In the genomic region with DNA sequence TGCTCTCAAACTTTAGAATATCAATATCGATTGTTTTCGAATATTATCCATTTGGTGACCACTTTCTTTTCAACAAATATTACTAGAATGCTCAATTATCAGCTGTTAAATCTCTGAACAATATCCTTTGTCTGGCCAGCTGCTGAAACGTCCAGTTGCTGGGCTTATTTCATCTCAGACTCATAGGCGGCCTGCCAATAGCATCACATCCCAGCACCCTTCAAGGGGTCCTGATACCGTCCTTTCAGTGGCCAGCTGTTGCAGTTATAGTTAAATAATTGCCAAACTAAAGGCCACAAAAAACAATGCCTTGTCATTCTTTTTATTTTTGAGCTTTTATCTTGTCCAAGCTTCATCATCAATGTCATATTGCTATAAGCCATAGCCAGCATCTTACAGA, we compare ENCODE assay signal across 17 cellular contexts.
DNase-seq lines count a peak whose midpoint lies in the region; ATAC-seq lines count a peak whose summit lies in the region.
"Had no signal": no experiment of that assay in that cellular context is flagged by ENCODE, and none has a peak within 500 bp of the region (broad histone marks: within the 10 kb centered on the region; RNA-seq: fewer than 3 reads in every experiment).

No MANE protein-coding gene starts in this region.

- H3K27me3 Mint-ChIP-seq in activated T-helper 2 cell treated with anti-CD3 and anti-CD28 coated beads, Interferon-gamma antibody, Interleukin-2, Interleukin-4, amounts not matched to agents 10 μg/mL and 5 μg/mL and 100 μg/mL, durations not matched to agents 14 hours and 24 hours and 36 hours (ENCODE audit: low read depth), result no peaks in the 10 kb centered on the region

- peak; percentile 75 for DNase-seq in globus pallidus (ENCODE audit: low spot score)
- DNase-seq in midbrain (lab: John Stamatoyannopoulos, UW), result peak; percentile 33
- DNase-seq in pons (ENCODE audit: low spot score), result peak; percentile 75
- DNase-seq in NCI-H1436 (lab: John Stamatoyannopoulos, UW), result no peak
- DNase-seq in HCEC 1CT, result no peak
- DNase-seq in activated T-helper 2 cell treated with anti-CD3 and anti-CD28 coated beads, Interferon-gamma antibody, Interleukin-2, Interleukin-4, amounts not matched to agents 10 μg/mL and 5 μg/mL and 100 μg/mL, durations not matched to agents 14 hours and 24 hours and 36 hours (ENCODE audit: low spot score), result no peak
- DNase-seq: CD8-positive, alpha-beta T cell; COR-L47; DMS153; DND-41; GDM1; GOT3; H9; IMR-90 had no signal

- intact Hi-C loops in activated T-helper 2 cell treated with anti-CD3 and anti-CD28 coated beads, Interferon-gamma antibody, Interleukin-2, Interleukin-4, amounts not matched to agents 10 μg/mL and 5 μg/mL and 100 μg/mL, durations not matched to agents 14 hours and 24 hours and 36 hours (cut with micrococcal nuclease), result no loop called here

- no peak overlapping the region for H3K27ac Mint-ChIP-seq in activated T-helper 2 cell treated with anti-CD3 and anti-CD28 coated beads, Interferon-gamma antibody, Interleukin-2, Interleukin-4, amounts not matched to agents 10 μg/mL and 5 μg/mL and 100 μg/mL, durations not matched to agents 14 hours and 24 hours and 36 hours
- H3K27ac Mint-ChIP-seq: CD14-positive monocyte; CD8-positive, alpha-beta T cell; H9 had no signal

- no peaks in the 10 kb centered on the region for H3K36me3 Mint-ChIP-seq in activated T-helper 2 cell treated with anti-CD3 and anti-CD28 coated beads, Interferon-gamma antibody, Interleukin-2, Interleukin-4, amounts not matched to agents 10 μg/mL and 5 μg/mL and 100 μg/mL, durations not matched to agents 14 hours and 24 hours and 36 hours (ENCODE audit: low read depth)
- H3K36me3 Mint-ChIP-seq: CD14-positive monocyte; CD8-positive, alpha-beta T cell had no signal

- no peak overlapping the region for H3K4me3 Mint-ChIP-seq in activated T-helper 2 cell treated with anti-CD3 and anti-CD28 coated beads, Interferon-gamma antibody, Interleukin-2, Interleukin-4, amounts not matched to agents 10 μg/mL and 5 μg/mL and 100 μg/mL, durations not matched to agents 14 hours and 24 hours and 36 hours (ENCODE audit: low read depth)
- H3K4me3 Mint-ChIP-seq: CD14-positive monocyte; CD8-positive, alpha-beta T cell; H9 had no signal

- ATAC-seq in HG02588 (IDR thresholded peaks at IDR 0.05; ENCODE audit: unreplicated experiment), result no peak
- ATAC-seq: A549; CD8-positive, alpha-beta T cell had no signal

- H3K4me1 Mint-ChIP-seq in activated T-helper 2 cell treated with anti-CD3 and anti-CD28 coated beads, Interferon-gamma antibody, Interleukin-2, Interleukin-4, amounts not matched to agents 10 μg/mL and 5 μg/mL and 100 μg/mL, durations not matched to agents 14 hours and 24 hours and 36 hours (ENCODE audit: low read depth), result no peaks in the 10 kb centered on the region
- H3K4me1 Mint-ChIP-seq: CD14-positive monocyte, H9 had no signal

- H3K9me3 Mint-ChIP-seq in activated T-helper 2 cell treated with anti-CD3 and anti-CD28 coated beads, Interferon-gamma antibody, Interleukin-2, Interleukin-4, amounts not matched to agents 10 μg/mL and 5 μg/mL and 100 μg/mL, durations not matched to agents 14 hours and 24 hours and 36 hours, result peaks cover 8% of the 10 kb centered on the region
- H3K9me3 Mint-ChIP-seq: H9 had no signal

Comparison
In these comparisons a context has a peak if more than half of its experiments do, and no peak if none do; other contexts are left out.
1. DNase-seq: peak in globus pallidus (single experiment), midbrain (single experiment) and pons (single experiment); none in NCI-H1436 (single experiment), HCEC 1CT (single experiment) and activated T-helper 2 cell treated with anti-CD3 and anti-CD28 coated beads, Interferon-gamma antibody, Interleukin-2, Interleukin-4, amounts not matched to agents 10 μg/mL and 5 μg/mL and 100 μg/mL, durations not matched to agents 14 hours and 24 hours and 36 hours (single experiment).